15 cellular contexts compared by ENCODE assay signal in genomic region chr10:52652431-52653220, GRCh38.
DNase-seq lines count a peak whose midpoint lies in the region; ATAC-seq, FAIRE-seq and TF ChIP-seq lines count a peak whose summit lies in the region.
"Had no signal": no experiment of that assay in that cellular context is flagged by ENCODE, and none has a peak within 500 bp of the region (broad histone marks: within the 10 kb centered on the region; RNA-seq: fewer than 3 reads in every experiment).

No MANE protein-coding gene starts in this region.

- H3K4me3 ChIP-seq in AG10803 (ENCODE audit: low read length), result no peak overlapping the region
- no peak overlapping the region for H3K4me3 ChIP-seq in left ventricle myocardium inferior
- H3K4me3 ChIP-seq in BE2C (ENCODE audit: low read depth, low read length), result no peak overlapping the region
- H3K4me3 ChIP-seq: K562, psoas muscle, transverse colon had no signal

- no peaks in the 10 kb centered on the region for H3K9me3 ChIP-seq in left ventricle myocardium inferior (replicated peaks)
- H3K9me3 ChIP-seq in BE2C, result no peaks in the 10 kb centered on the region
- H3K9me3 ChIP-seq: psoas muscle, transverse colon had no signal

- H3K36me3 ChIP-seq in left ventricle myocardium inferior, result no peaks in the 10 kb centered on the region
- no peaks in the 10 kb centered on the region for H3K36me3 ChIP-seq in BE2C
- H3K36me3 ChIP-seq: transverse colon had no signal

- in situ Hi-C loops in ACHN (cut with HindIII; ENCODE audit: low pct_ligation_motif_present, low pct_unique_long_range_greater_than_20kb, low sequenced_read_pairs), result no loop called here

- DNase-seq in AG10803 (ENCODE audit: low read depth) (peak; percentile 51), HTR-8/SVneo (ENCODE audit: insufficient read length, low spot score) (peak; percentile 6), RPMI7951 (ENCODE audit: low read depth) (peak; percentile 52), left ventricle myocardium inferior (no peak), BE2C (no peak), ACHN (no peak)
- no peak for DNase-seq in central memory CD4-positive, alpha-beta T cell
- DNase-seq: activated naive CD4-positive, alpha-beta T cell treated with anti-CD3 and anti-CD28 coated beads, Interleukin-2, amount 10 ng/mL, durations not matched to agents 7 days and 5 days; dermis blood vessel endothelial cell; GOT3; NCI-H524 treated with DMSO at 0.1 percent for 48 hours; transverse colon had no signal

- peak; percentile 13 for FAIRE-seq in HTR-8/SVneo (lab: Jason Lieb, UNC)
- FAIRE-seq: K562 had no signal

- peaks cover 14% of the 10 kb centered on the region for H3K4me1 ChIP-seq in left ventricle myocardium inferior
- peaks cover 6% of the 10 kb centered on the region for H3K4me1 ChIP-seq in BE2C
- H3K4me1 ChIP-seq: transverse colon had no signal

- no peak for TF ChIP-seq CTCF in AG10803 (conservative IDR thresholded peaks at IDR 0.05; ENCODE audit: low read length)
- TF ChIP-seq CTCF in left ventricle myocardium inferior (IDR thresholded peaks at IDR 0.05; ENCODE audit: borderline replicate concordance), result no peak
- TF ChIP-seq CTCF in BE2C (IDR thresholded peaks at IDR 0.05; ENCODE audit: low read depth, low read length), result no peak

- peak overlapping the region; percentile 84 for H3K27ac ChIP-seq in left ventricle myocardium inferior (replicated peaks)
- H3K27ac ChIP-seq: psoas muscle, transverse colon had no signal

- H3K27me3 ChIP-seq in left ventricle myocardium inferior (ENCODE audit: low read depth), result no peaks in the 10 kb centered on the region
- no peaks in the 10 kb centered on the region for H3K27me3 ChIP-seq in BE2C
- H3K27me3 ChIP-seq: transverse colon had no signal

- intact Hi-C loops in left ventricle myocardium inferior (cut with micrococcal nuclease), result no loop called here

- ATAC-seq in HG02885 (IDR thresholded peaks at IDR 0.05; ENCODE audit: poor library complexity, unreplicated experiment), result no peak
- ATAC-seq: K562 had no signal

Comparison
In these comparisons a context has a peak if more than half of its experiments do, and no peak if none do; other contexts are left out.
1. DNase-seq: peak in AG10803 (single experiment), HTR-8/SVneo (single experiment) and RPMI7951 (single experiment); none in left ventricle myocardium inferior (single experiment), central memory CD4-positive, alpha-beta T cell (single experiment), BE2C (single experiment) and ACHN (single experiment).